13 cellular contexts compared by ENCODE assay signal in the genomic region with DNA sequence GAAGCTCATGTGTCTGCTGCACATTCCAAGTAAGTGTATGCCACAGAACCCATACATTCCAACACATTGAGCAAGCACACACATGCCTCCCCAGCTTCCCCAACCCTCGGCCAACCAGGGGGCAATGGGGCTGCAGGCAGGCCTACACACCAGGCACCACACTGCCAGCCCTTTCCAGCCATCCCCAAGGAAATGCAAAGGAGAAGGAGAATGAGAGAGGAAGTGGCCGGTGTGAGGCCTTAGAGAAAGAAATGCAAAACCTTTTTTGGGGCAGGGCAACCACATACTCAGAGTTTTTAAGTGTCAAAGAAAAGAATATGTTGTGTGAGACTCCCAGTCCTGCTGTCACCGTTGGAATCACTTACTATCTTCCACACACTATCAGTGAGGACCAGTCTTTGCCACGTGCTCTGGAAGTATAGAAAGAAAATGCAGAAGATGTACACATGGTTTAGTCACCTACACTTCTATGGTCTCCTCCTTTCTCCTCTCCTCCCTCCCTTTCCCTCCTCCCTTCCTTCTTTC. TPM values are rescaled to one million over a fixed set of nuclear protein-coding genes. Genes with fewer than 3 reads are reported as not detected.
DNase-seq lines count a peak whose midpoint lies in the region; TF ChIP-seq lines count a peak whose summit lies in the region.
"Had no signal": no experiment of that assay in that cellular context is flagged by ENCODE, and none has a peak within 500 bp of the region (broad histone marks: within the 10 kb centered on the region; RNA-seq: fewer than 3 reads in every experiment).

No MANE protein-coding gene starts in this region.

- no peak overlapping the region for H3K4me3 ChIP-seq in cardiac fibroblast (replicated peaks in 1 of 2; ENCODE audit: low read depth in 2 of 2, low read length in 2 of 2)
- H3K4me3 ChIP-seq: dorsolateral prefrontal cortex had no signal

- H3K27me3 Mint-ChIP-seq in activated T-helper 2 cell treated with anti-CD3 and anti-CD28 coated beads, Interferon-gamma antibody, Interleukin-2, Interleukin-4, amounts not matched to agents 10 μg/mL and 5 μg/mL and 100 μg/mL, durations not matched to agents 14 hours and 24 hours and 36 hours (ENCODE audit: low read depth): peaks cover 34% of the 10 kb centered on the region

- TF ChIP-seq CTCF in cardiac fibroblast (IDR thresholded peaks at IDR 0.05; ENCODE audit: low read depth, low read length): no peak

- no peaks in the 10 kb centered on the region for H3K4me1 Mint-ChIP-seq in activated T-helper 2 cell treated with anti-CD3 and anti-CD28 coated beads, Interferon-gamma antibody, Interleukin-2, Interleukin-4, amounts not matched to agents 10 μg/mL and 5 μg/mL and 100 μg/mL, durations not matched to agents 14 hours and 24 hours and 36 hours (ENCODE audit: low read depth)
- H3K4me1 Mint-ChIP-seq: stimulated activated effector memory CD8-positive, alpha-beta T cell treated with anti-CD3 and anti-CD28 coated beads, Interleukin-12 subunit alpha, Interleukin-12 subunit beta, amount 100 ng/mL, for 72 hours had no signal

- no peak overlapping the region for H3K27ac Mint-ChIP-seq in activated T-helper 2 cell treated with anti-CD3 and anti-CD28 coated beads, Interferon-gamma antibody, Interleukin-2, Interleukin-4, amounts not matched to agents 10 μg/mL and 5 μg/mL and 100 μg/mL, durations not matched to agents 14 hours and 24 hours and 36 hours
- H3K27ac Mint-ChIP-seq: stimulated activated effector memory CD8-positive, alpha-beta T cell treated with anti-CD3 and anti-CD28 coated beads, Interleukin-12 subunit alpha, Interleukin-12 subunit beta, amount 100 ng/mL, for 72 hours had no signal

- intact Hi-C loops in activated T-helper 2 cell treated with anti-CD3 and anti-CD28 coated beads, Interferon-gamma antibody, Interleukin-2, Interleukin-4, amounts not matched to agents 10 μg/mL and 5 μg/mL and 100 μg/mL, durations not matched to agents 14 hours and 24 hours and 36 hours (cut with micrococcal nuclease): no loop called here

- no peaks in the 10 kb centered on the region for H3K36me3 Mint-ChIP-seq in activated T-helper 2 cell treated with anti-CD3 and anti-CD28 coated beads, Interferon-gamma antibody, Interleukin-2, Interleukin-4, amounts not matched to agents 10 μg/mL and 5 μg/mL and 100 μg/mL, durations not matched to agents 14 hours and 24 hours and 36 hours (ENCODE audit: low read depth)
- H3K36me3 Mint-ChIP-seq: stimulated activated effector memory CD8-positive, alpha-beta T cell treated with anti-CD3 and anti-CD28 coated beads, Interleukin-12 subunit alpha, Interleukin-12 subunit beta, amount 100 ng/mL, for 72 hours had no signal

- no peak overlapping the region for H3K4me3 Mint-ChIP-seq in activated T-helper 2 cell treated with anti-CD3 and anti-CD28 coated beads, Interferon-gamma antibody, Interleukin-2, Interleukin-4, amounts not matched to agents 10 μg/mL and 5 μg/mL and 100 μg/mL, durations not matched to agents 14 hours and 24 hours and 36 hours (ENCODE audit: low read depth)
- H3K4me3 Mint-ChIP-seq: stimulated activated effector memory CD8-positive, alpha-beta T cell treated with anti-CD3 and anti-CD28 coated beads, Interleukin-12 subunit alpha, Interleukin-12 subunit beta, amount 100 ng/mL, for 72 hours had no signal

- H3K9me3 Mint-ChIP-seq in activated T-helper 2 cell treated with anti-CD3 and anti-CD28 coated beads, Interferon-gamma antibody, Interleukin-2, Interleukin-4, amounts not matched to agents 10 μg/mL and 5 μg/mL and 100 μg/mL, durations not matched to agents 14 hours and 24 hours and 36 hours: no peaks in the 10 kb centered on the region
- H3K9me3 Mint-ChIP-seq: stimulated activated effector memory CD8-positive, alpha-beta T cell treated with anti-CD3 and anti-CD28 coated beads, Interleukin-12 subunit alpha, Interleukin-12 subunit beta, amount 100 ng/mL, for 72 hours had no signal

- peak; percentile 86 for DNase-seq in ELF-1 (ENCODE audit: low read depth, low spot score)
- peak; percentile 84 for DNase-seq in M059J (ENCODE audit: low read depth)
- DNase-seq in cardiac fibroblast (ENCODE audit: low read depth in 2 of 2): peak; percentile 70 to 75
- DNase-seq in left kidney (ENCODE audit: low read depth, low spot score): peak; percentile 14
- DNase-seq in NCI-H2107 treated with DMSO at 0.1 percent for 48 hours (lab: John Stamatoyannopoulos, UW; ENCODE audit: unreplicated experiment): no peak
- no peak for DNase-seq in NCI-H1417 treated with DMSO at 0.1 percent for 48 hours (lab: John Stamatoyannopoulos, UW)
- no peak for DNase-seq in activated T-helper 2 cell treated with anti-CD3 and anti-CD28 coated beads, Interferon-gamma antibody, Interleukin-2, Interleukin-4, amounts not matched to agents 10 μg/mL and 5 μg/mL and 100 μg/mL, durations not matched to agents 14 hours and 24 hours and 36 hours (ENCODE audit: low spot score)
- no peak for DNase-seq in activated T-cell treated with anti-CD3 and anti-CD28 coated beads for 4 hours
- DNase-seq: COR-L47, dorsolateral prefrontal cortex, left ventricle myocardium superior, NCI-H2171 had no signal

RNA-seq across cellular contexts. Expression of gene IGF2BP2, which starts 11.1 kb away (rescaled TPM):
- total RNA-seq in M059J (2014; rRNA removed; shearing (Covaris generic)): 59.1 and 72.0 TPM in 2 replicates
- 0.05 and 1.6 TPM in 2 replicates for total RNA-seq in activated T-helper 2 cell treated with anti-CD3 and anti-CD28 coated beads, Interferon-gamma antibody, Interleukin-2, Interleukin-4, amounts not matched to agents 10 μg/mL and 5 μg/mL and 100 μg/mL, durations not matched to agents 14 hours and 24 hours and 36 hours

Comparison
In these comparisons a context has a peak if more than half of its experiments do, and no peak if none do; other contexts are left out.
1. DNase-seq: peak in ELF-1 (single experiment), M059J (single experiment), cardiac fibroblast (2 of 2) and left kidney (single experiment); none in NCI-H2107 treated with DMSO at 0.1 percent for 48 hours (single experiment), NCI-H1417 treated with DMSO at 0.1 percent for 48 hours (single experiment), activated T-helper 2 cell treated with anti-CD3 and anti-CD28 coated beads, Interferon-gamma antibody, Interleukin-2, Interleukin-4, amounts not matched to agents 10 μg/mL and 5 μg/mL and 100 μg/mL, durations not matched to agents 14 hours and 24 hours and 36 hours (single experiment) and activated T-cell treated with anti-CD3 and anti-CD28 coated beads for 4 hours (single experiment).
2. RNA of gene IGF2BP2, which starts 11.1 kb away (total RNA-seq): 59.1 to 72.0 TPM in M059J; 0.05 to 1.6 TPM in activated T-helper 2 cell treated with anti-CD3 and anti-CD28 coated beads, Interferon-gamma antibody, Interleukin-2, Interleukin-4, amounts not matched to agents 10 μg/mL and 5 μg/mL and 100 μg/mL, durations not matched to agents 14 hours and 24 hours and 36 hours; every median in the first group is over 10 times any median in the second.